In the genomic region with DNA sequence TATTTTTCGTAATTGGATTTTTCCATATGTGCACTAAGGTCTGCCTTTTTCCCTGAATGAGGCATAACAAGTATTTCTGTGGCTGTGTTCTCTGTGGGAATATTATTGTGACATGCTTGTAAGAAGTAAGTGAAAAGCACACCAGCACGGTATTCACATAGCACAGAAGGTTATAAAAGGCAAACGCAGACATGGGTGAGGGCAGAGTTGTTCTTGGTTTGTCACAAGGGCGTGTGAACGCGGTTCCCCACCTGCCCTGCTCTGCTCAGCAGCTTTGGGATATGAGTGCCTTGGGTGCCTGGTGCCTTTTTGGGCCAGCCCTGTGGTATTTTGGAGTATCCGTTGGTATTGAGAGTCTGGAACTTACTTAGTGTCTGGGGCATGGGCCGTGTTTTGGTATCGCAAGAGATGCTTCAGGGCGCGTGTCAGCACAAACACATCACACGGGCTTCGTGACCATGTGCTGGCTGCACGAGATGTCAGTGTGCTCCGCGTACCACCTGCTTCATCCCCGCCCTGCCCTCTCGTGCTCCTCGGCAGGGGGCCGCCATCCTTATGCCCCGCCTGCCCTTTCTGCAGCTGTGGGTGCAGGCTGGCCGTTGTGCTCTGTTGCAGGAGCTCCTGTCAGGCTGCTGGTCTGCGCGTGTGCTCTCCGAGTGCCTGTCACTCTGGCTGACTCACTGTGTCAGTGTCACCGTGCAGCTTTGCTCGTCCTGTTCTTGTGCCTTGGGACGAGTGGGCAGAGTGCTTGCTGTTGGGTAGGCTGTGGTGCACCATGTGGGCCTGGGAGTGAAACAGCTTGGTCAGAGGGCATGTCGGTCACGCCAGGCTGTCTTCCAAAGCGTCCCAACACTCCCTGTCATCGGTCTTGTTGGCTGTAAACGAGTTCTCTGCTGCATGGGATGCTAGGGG, we compare ENCODE assay signal across 1 cellular context.
TF ChIP-seq lines count a peak whose summit lies in the region.

No MANE protein-coding gene starts in this region.

TF ChIP-seq in H1, 55 proteins besides CTCF, POLR2A, EP300 and RAD21:
- no peak for TF ChIP-seq ZNF274 (IDR thresholded peaks at IDR 0.05; ENCODE audit: borderline replicate concordance, extremely low read depth, low read length)
- no peak for TF ChIP-seq SIX5 (IDR thresholded peaks at IDR 0.05; ENCODE audit: low read depth, low read length)
- no peak for TF ChIP-seq SP2 (IDR thresholded peaks at IDR 0.05; ENCODE audit: low read length)
- TF ChIP-seq TBP (IDR thresholded peaks at IDR 0.05; ENCODE audit: low read depth, low read length), result no peak
- no peak for TF ChIP-seq BRCA1 (IDR thresholded peaks at IDR 0.05; ENCODE audit: low read depth, low read length)
- no peak for TF ChIP-seq BACH1 (IDR thresholded peaks at IDR 0.05; ENCODE audit: low read length)
- TF ChIP-seq SUZ12 (IDR thresholded peaks at IDR 0.05; ENCODE audit: low read length), result no peak
- TF ChIP-seq TEAD4 (IDR thresholded peaks at IDR 0.05; ENCODE audit: low read depth, low read length), result no peak
- no peak for TF ChIP-seq SIRT6 (IDR thresholded peaks at IDR 0.05; ENCODE audit: low read length)
- TF ChIP-seq ASH2L (IDR thresholded peaks at IDR 0.05; ENCODE audit: low read length), result no peak
- no peak for TF ChIP-seq SAP30 (IDR thresholded peaks at IDR 0.05; ENCODE audit: insufficient read depth, insufficient replicate concordance, low read length)
- no peak for TF ChIP-seq SRF (IDR thresholded peaks at IDR 0.05; ENCODE audit: low read depth, low read length)
